ENCODE assay signal across 1 cellular context in the genomic region with DNA sequence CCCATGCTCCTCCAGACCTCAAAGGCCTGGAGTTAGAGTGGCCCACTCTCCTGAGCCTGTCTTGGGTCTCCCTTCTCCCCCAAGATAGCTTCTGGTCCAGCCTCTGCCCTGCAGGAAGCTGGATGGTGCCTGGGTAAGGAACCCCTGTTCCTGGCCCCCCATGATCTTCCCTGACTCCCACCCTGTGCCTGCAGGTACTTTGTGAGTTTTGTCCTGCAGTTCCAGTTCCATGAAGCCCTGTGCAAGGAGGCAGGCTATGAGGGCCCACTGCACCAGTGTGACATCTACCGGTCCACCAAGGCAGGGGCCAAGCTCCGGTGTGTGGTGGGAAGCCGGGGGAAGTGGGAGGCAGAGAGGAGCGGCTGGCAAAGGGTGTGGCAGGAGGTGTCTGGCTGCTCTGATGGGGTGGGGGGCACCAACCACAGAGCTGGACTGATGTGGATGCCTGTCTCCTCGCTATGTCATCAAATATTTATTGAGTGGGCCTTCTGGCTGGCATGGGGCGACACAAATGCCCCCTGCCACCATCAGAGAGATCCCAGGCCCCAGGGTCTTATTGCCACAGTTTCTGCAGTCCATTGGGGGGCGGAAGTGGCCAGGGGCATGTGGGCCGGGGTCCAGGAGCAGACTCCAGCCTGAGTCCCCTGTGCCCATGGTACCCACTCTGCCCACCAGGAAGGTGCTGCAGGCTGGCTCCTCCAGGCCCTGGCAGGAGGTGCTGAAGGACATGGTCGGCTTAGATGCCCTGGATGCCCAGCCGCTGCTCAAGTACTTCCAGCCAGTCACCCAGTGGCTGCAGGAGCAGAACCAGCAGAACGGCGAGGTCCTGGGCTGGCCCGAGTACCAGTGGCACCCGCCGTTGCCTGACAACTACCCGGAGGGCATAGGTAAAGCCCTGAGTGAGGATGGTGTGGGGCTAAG.
TF ChIP-seq lines count a peak whose summit lies in the region.

No MANE protein-coding gene starts in this region.

TF ChIP-seq in IMR-90, 13 proteins besides CTCF, POLR2A, EP300 and RAD21:
- TF ChIP-seq MAFK (IDR thresholded peaks at IDR 0.05; ENCODE audit: low read depth, low read length) (no peak), BHLHE40 (IDR thresholded peaks at IDR 0.05; ENCODE audit: low read depth, low read length) (no peak), FOS (IDR thresholded peaks at IDR 0.05; ENCODE audit: low read depth, low read length) (no peak), MXI1 (IDR thresholded peaks at IDR 0.05; ENCODE audit: borderline replicate concordance, low read depth, low read length) (no peak), MAZ (IDR thresholded peaks at IDR 0.05; ENCODE audit: borderline replicate concordance, low read depth, low read length) (no peak), CEBPB (IDR thresholded peaks at IDR 0.05; ENCODE audit: low read depth, low read length) (no peak), CHD1 (IDR thresholded peaks at IDR 0.05; ENCODE audit: low read depth, low read length) (no peak), RCOR1 (IDR thresholded peaks at IDR 0.05; ENCODE audit: insufficient replicate concordance, low read length) (no peak), RFX5 (IDR thresholded peaks at IDR 0.05; ENCODE audit: low read depth, low read length) (no peak)
- TF ChIP-seq, protein P1, sequence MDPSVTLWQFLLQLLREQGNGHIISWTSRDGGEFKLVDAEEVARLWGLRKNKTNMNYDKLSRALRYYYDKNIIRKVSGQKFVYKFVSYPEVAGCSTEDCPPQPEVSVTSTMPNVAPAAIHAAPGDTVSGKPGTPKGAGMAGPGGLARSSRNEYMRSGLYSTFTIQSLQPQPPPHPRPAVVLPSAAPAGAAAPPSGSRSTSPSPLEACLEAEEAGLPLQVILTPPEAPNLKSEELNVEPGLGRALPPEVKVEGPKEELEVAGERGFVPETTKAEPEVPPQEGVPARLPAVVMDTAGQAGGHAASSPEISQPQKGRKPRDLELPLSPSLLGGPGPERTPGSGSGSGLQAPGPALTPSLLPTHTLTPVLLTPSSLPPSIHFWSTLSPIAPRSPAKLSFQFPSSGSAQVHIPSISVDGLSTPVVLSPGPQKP (IDR thresholded peaks at IDR 0.05; ENCODE audit: borderline replicate concordance, low read depth, low read length), result no peak
- TF ChIP-seq, protein P2, sequence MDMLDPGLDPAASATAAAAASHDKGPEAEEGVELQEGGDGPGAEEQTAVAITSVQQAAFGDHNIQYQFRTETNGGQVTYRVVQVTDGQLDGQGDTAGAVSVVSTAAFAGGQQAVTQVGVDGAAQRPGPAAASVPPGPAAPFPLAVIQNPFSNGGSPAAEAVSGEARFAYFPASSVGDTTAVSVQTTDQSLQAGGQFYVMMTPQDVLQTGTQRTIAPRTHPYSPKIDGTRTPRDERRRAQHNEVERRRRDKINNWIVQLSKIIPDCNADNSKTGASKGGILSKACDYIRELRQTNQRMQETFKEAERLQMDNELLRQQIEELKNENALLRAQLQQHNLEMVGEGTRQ (IDR thresholded peaks at IDR 0.05; ENCODE audit: low read depth, low read length), result no peak
